10 cellular contexts compared by ENCODE assay signal in genomic region chr5:54254482-54255198, GRCh38. TPM values are rescaled to one million over a fixed set of nuclear protein-coding genes. Genes with fewer than 3 reads are reported as not detected.
DNase-seq lines count a peak whose midpoint lies in the region; ATAC-seq, FAIRE-seq and TF ChIP-seq lines count a peak whose summit lies in the region.
"Had no signal": no experiment of that assay in that cellular context is flagged by ENCODE, and none has a peak within 500 bp of the region (broad histone marks: within the 10 kb centered on the region; RNA-seq: fewer than 3 reads in every experiment).

No MANE protein-coding gene starts in this region.

- no CpG with 5 or more reads among the region's 6 CpGs for WGBS in H9 (ENCODE audit: extremely low coverage, insufficient read length, low lambda C conversion rate)
- 71% methylated on average over 6 of the region's 6 CpGs for WGBS in SK-N-SH (ENCODE audit: low lambda C conversion rate)
- 31 to 35% methylated on average over 6 of the region's 6 CpGs for WGBS in pancreas, 2 donors

- no peak overlapping the region for H3K4me2 ChIP-seq in H9 (ENCODE audit: insufficient read depth, insufficient read length, low read length)
- no peak overlapping the region for H3K4me2 ChIP-seq in SK-N-SH

- no peak overlapping the region for H4K91ac ChIP-seq in H9 (ENCODE audit: insufficient read length, low read depth, low read length)

- H2BK20ac ChIP-seq in H9 (ENCODE audit: low read depth, low read length, poor library complexity, severe bottlenecking): no peak overlapping the region

- TF ChIP-seq EP300 in SK-N-SH (IDR thresholded peaks at IDR 0.05; ENCODE audit: borderline replicate concordance in 1 of 2, low read depth in 1 of 2, low read length in 1 of 2): no peak

- peak in 3 of 4 donors; percentile 74 to 87 (median 76) for ATAC-seq in pancreas
- no peak for ATAC-seq in GM18519 (IDR thresholded peaks at IDR 0.05; ENCODE audit: low FRiP score, unreplicated experiment)
- no peak for ATAC-seq in activated naive CD8-positive, alpha-beta T cell treated with anti-CD3 and anti-CD28 coated beads, Interleukin-2, amount 50 U/mL, for 24 hours
- ATAC-seq: activated CD8-positive, alpha-beta memory T cell treated with anti-CD3 and anti-CD28 coated beads, Interleukin-2, amount 10 ng/mL, durations not matched to agents 7 days and 5 days; stimulated activated naive CD8-positive, alpha-beta T cell treated with anti-CD3 and anti-CD28 coated beads, Interleukin-15, amount 100 ng/mL, for 72 hours had no signal

- H2AFZ ChIP-seq in H9 (ENCODE audit: low read length) (no peak overlapping the region), SK-N-SH (ENCODE audit: low read depth) (no peak overlapping the region)

- no peak for DNase-seq in H9
- no peak for DNase-seq in SK-N-SH
- DNase-seq in globus pallidus (ENCODE audit: low spot score): peak; percentile 11
- no peak for DNase-seq in pancreas
- no peak for DNase-seq in NCI-H2081 treated with DMSO at 0.1 percent for 48 hours (lab: John Stamatoyannopoulos, UW)
- no peak for DNase-seq in activated naive CD8-positive, alpha-beta T cell treated with anti-CD3 and anti-CD28 coated beads, Interleukin-2, amount 50 U/mL, for 24 hours
- DNase-seq in immature natural killer cell: no peak
- DNase-seq: activated CD8-positive, alpha-beta memory T cell treated with anti-CD3 and anti-CD28 coated beads, Interleukin-2, amount 10 ng/mL, durations not matched to agents 7 days and 5 days; stimulated activated naive CD8-positive, alpha-beta T cell treated with anti-CD3 and anti-CD28 coated beads, Interleukin-15, amount 100 ng/mL, for 72 hours had no signal

- H3K4ac ChIP-seq in H9 (ENCODE audit: low read depth, low read length): no peak overlapping the region

- no peak overlapping the region for H4K8ac ChIP-seq in H9 (replicated peaks; ENCODE audit: insufficient read length, low read depth, low read length)

- no peaks in the 10 kb centered on the region for H4K20me1 ChIP-seq in H9 (ENCODE audit: control insufficient read depth, insufficient read depth, insufficient read length)
- no peaks in the 10 kb centered on the region for H4K20me1 ChIP-seq in SK-N-SH (ENCODE audit: insufficient read depth)

- H3K18ac ChIP-seq in H9 (ENCODE audit: insufficient read length, low read depth, low read length): no peak overlapping the region

- H3K36me3 ChIP-seq in SK-N-SH (replicated peaks in 1 of 2; ENCODE audit: control insufficient read depth in 1 of 2, insufficient read depth in 2 of 2, low read length in 1 of 2) (no peaks in the 10 kb centered on the region), pancreas (no peaks in the 10 kb centered on the region)

- H3K4me3 ChIP-seq in SK-N-SH (ENCODE audit: low read depth in 2 of 2, low read length in 1 of 2) (no peak overlapping the region), pancreas (no peak overlapping the region)

- H3K9me3 Mint-ChIP-seq in H9 (no peaks in the 10 kb centered on the region), immature natural killer cell (no peaks in the 10 kb centered on the region)
- no peaks in the 10 kb centered on the region for H3K9me3 Mint-ChIP-seq in activated naive CD8-positive, alpha-beta T cell treated with anti-CD3 and anti-CD28 coated beads, Interleukin-2, amount 50 U/mL, for 24 hours
- H3K9me3 Mint-ChIP-seq: stimulated activated naive CD8-positive, alpha-beta T cell treated with anti-CD3 and anti-CD28 coated beads, Interleukin-15, amount 100 ng/mL, for 72 hours had no signal

- H2BK5ac ChIP-seq in H9 (ENCODE audit: insufficient read length, low read length): no peak overlapping the region

- no peaks in the 10 kb centered on the region for H3K79me1 ChIP-seq in H9 (ENCODE audit: insufficient read depth, low read depth, low read length, poor library complexity, severe bottlenecking)

- no peak overlapping the region for H2BK120ac ChIP-seq in H9 (ENCODE audit: low read depth, low read length, poor library complexity, severe bottlenecking)

- H3K27me3 Mint-ChIP-seq in H9 (ENCODE audit: low read depth): no peaks in the 10 kb centered on the region
- H3K27me3 Mint-ChIP-seq in activated naive CD8-positive, alpha-beta T cell treated with anti-CD3 and anti-CD28 coated beads, Interleukin-2, amount 50 U/mL, for 24 hours: no peaks in the 10 kb centered on the region
- H3K27me3 Mint-ChIP-seq in immature natural killer cell (ENCODE audit: low read depth in 3 of 3): no peaks in the 10 kb centered on the region
- H3K27me3 Mint-ChIP-seq: activated CD8-positive, alpha-beta memory T cell treated with anti-CD3 and anti-CD28 coated beads, Interleukin-2, amount 10 ng/mL, durations not matched to agents 7 days and 5 days; stimulated activated naive CD8-positive, alpha-beta T cell treated with anti-CD3 and anti-CD28 coated beads, Interleukin-15, amount 100 ng/mL, for 72 hours had no signal

- H2BK12ac ChIP-seq in H9 (ENCODE audit: insufficient read length, low read depth, low read length): no peak overlapping the region

- H3K4me3 Mint-ChIP-seq in H9 (no peak overlapping the region), immature natural killer cell (no peak overlapping the region)
- no peak overlapping the region for H3K4me3 Mint-ChIP-seq in activated naive CD8-positive, alpha-beta T cell treated with anti-CD3 and anti-CD28 coated beads, Interleukin-2, amount 50 U/mL, for 24 hours
- H3K4me3 Mint-ChIP-seq: activated CD8-positive, alpha-beta memory T cell treated with anti-CD3 and anti-CD28 coated beads, Interleukin-2, amount 10 ng/mL, durations not matched to agents 7 days and 5 days; stimulated activated naive CD8-positive, alpha-beta T cell treated with anti-CD3 and anti-CD28 coated beads, Interleukin-15, amount 100 ng/mL, for 72 hours had no signal

- FAIRE-seq in pancreas (lab: Jason Lieb, UNC): no peak

- H4K5ac ChIP-seq in H9 (ENCODE audit: insufficient read length, low read depth, low read length): no peak overlapping the region

- H3K23me2 ChIP-seq in H9 (ENCODE audit: insufficient read length, low read depth, low read length, poor library complexity, severe bottlenecking): no peaks in the 10 kb centered on the region

- H3K9me3 ChIP-seq in H9 (ENCODE audit: control insufficient read depth, low read depth, low read length) (no peaks in the 10 kb centered on the region), SK-N-SH (no peaks in the 10 kb centered on the region), pancreas (no peaks in the 10 kb centered on the region)

- no peaks in the 10 kb centered on the region for H3K4me1 ChIP-seq in H9 (ENCODE audit: insufficient read depth, low read length)
- peaks cover 0 to 2% of the 10 kb centered on the region in 2 experiments; a peak in 1 of 4 replicates for H3K4me1 ChIP-seq in SK-N-SH (ENCODE audit: control insufficient read depth in 1 of 2, insufficient read depth in 2 of 2, low read depth in 1 of 2, low read length in 1 of 2)
- H3K4me1 ChIP-seq in pancreas: peaks cover 0 to 6% (median 3%) of the 10 kb centered on the region in 3 donors

- peaks cover 0 to 10% of the 10 kb centered on the region in 2 experiments; a peak in 2 of 4 replicates for H3K4me1 Mint-ChIP-seq in H9
- H3K4me1 Mint-ChIP-seq in activated naive CD8-positive, alpha-beta T cell treated with anti-CD3 and anti-CD28 coated beads, Interleukin-2, amount 50 U/mL, for 24 hours: peaks cover 17% of the 10 kb centered on the region
- peaks cover 45 to 69% of the 10 kb centered on the region in 2 donors for H3K4me1 Mint-ChIP-seq in immature natural killer cell

- CTCF ChIA-PET in SK-N-SH (lab: Yijun Ruan, JAX): interaction anchor here (1.1 to 2.1 kb wide), 4 partner anchors 11 to 262 kb away, joined by 3 to 10 read pairs (median 6); partner anchors contain the start of gene SNX18

- no peaks in the 10 kb centered on the region for H3K27me3 ChIP-seq in H9 (ENCODE audit: insufficient read depth, low read length)
- no peaks in the 10 kb centered on the region for H3K27me3 ChIP-seq in SK-N-SH (ENCODE audit: insufficient read depth)
- H3K27me3 ChIP-seq in pancreas: no peaks in the 10 kb centered on the region

- TF ChIP-seq CTCF in H9 (conservative IDR thresholded peaks at IDR 0.05) (peak; percentile 52; the same call in 2 of the 3 replicates), SK-N-SH (IDR thresholded peaks at IDR 0.05) (peak; percentile 29; the same call in 1 of the 2 replicates), pancreas (IDR thresholded peaks at IDR 0.05) (no peak)

- H3K23ac ChIP-seq in H9 (ENCODE audit: insufficient read length, low read depth, low read length): no peak overlapping the region

- H2AK5ac ChIP-seq in H9 (ENCODE audit: insufficient read length, low read length): no peak overlapping the region

- H3K27ac Mint-ChIP-seq in H9 (no peak overlapping the region; a peak in 1 of 7 replicates), immature natural killer cell (no peak overlapping the region)
- no peak overlapping the region for H3K27ac Mint-ChIP-seq in activated naive CD8-positive, alpha-beta T cell treated with anti-CD3 and anti-CD28 coated beads, Interleukin-2, amount 50 U/mL, for 24 hours
- H3K27ac Mint-ChIP-seq: activated CD8-positive, alpha-beta memory T cell treated with anti-CD3 and anti-CD28 coated beads, Interleukin-2, amount 10 ng/mL, durations not matched to agents 7 days and 5 days; stimulated activated naive CD8-positive, alpha-beta T cell treated with anti-CD3 and anti-CD28 coated beads, Interleukin-15, amount 100 ng/mL, for 72 hours had no signal

- peak; percentile 39 for TF ChIP-seq RAD21 in SK-N-SH (IDR thresholded peaks at IDR 0.05; ENCODE audit: low read length)

- H3K27ac ChIP-seq in H9 (ENCODE audit: insufficient read length, low read depth, low read length) (no peak overlapping the region), SK-N-SH (ENCODE audit: low read depth in 2 of 2, low read length in 1 of 2) (no peak overlapping the region), pancreas (no peak overlapping the region)

- POLR2A ChIA-PET in SK-N-SH (lab: Yijun Ruan, JAX): no interaction called here

- H3K9ac ChIP-seq in H9 (ENCODE audit: extremely low read depth, insufficient read length, low read length): no peak overlapping the region
- no peak overlapping the region for H3K9ac ChIP-seq in SK-N-SH

- no peak overlapping the region for H3K14ac ChIP-seq in H9 (ENCODE audit: insufficient read depth, low read length)

- H3K56ac ChIP-seq in H9 (ENCODE audit: insufficient read length, low read depth, low read length): no peak overlapping the region

- no peak overlapping the region for H2BK15ac ChIP-seq in H9 (ENCODE audit: low read depth, low read length)

- intact Hi-C loops in pancreas (cut with DNase I): no loop called here

- peaks cover 3% of the 10 kb centered on the region for H3F3A ChIP-seq in SK-N-SH (replicated peaks; ENCODE audit: insufficient read depth)

- H3K9me2 ChIP-seq in SK-N-SH: no peaks in the 10 kb centered on the region

- no peaks in the 10 kb centered on the region for H3K36me3 Mint-ChIP-seq in H9 (ENCODE audit: insufficient read depth in 1 of 3, low read depth in 3 of 3)
- H3K36me3 Mint-ChIP-seq in activated naive CD8-positive, alpha-beta T cell treated with anti-CD3 and anti-CD28 coated beads, Interleukin-2, amount 50 U/mL, for 24 hours (ENCODE audit: low read depth): peaks cover 1% of the 10 kb centered on the region
- no peaks in the 10 kb centered on the region for H3K36me3 Mint-ChIP-seq in immature natural killer cell
- H3K36me3 Mint-ChIP-seq: activated CD8-positive, alpha-beta memory T cell treated with anti-CD3 and anti-CD28 coated beads, Interleukin-2, amount 10 ng/mL, durations not matched to agents 7 days and 5 days had no signal

- 0 out of 2 replicates have a peak, but pooled peaks cover 2% of the 10 kb centered on the region for H3K79me2 ChIP-seq in H9 (ENCODE audit: insufficient read depth, low read length)
- H3K79me2 ChIP-seq in SK-N-SH (ENCODE audit: insufficient read depth): peaks cover 3% of the 10 kb centered on the region

- H3T11ph ChIP-seq in H9 (ENCODE audit: low read length): no peak overlapping the region

RNA-seq across cellular contexts. Expression of gene ARL15, which starts 55.7 kb away (rescaled TPM):
- 13.0 and 14.1 TPM in 2 replicates for total RNA-seq in H9 (2021)
- polyA plus RNA-seq in SK-N-SH (2012; rRNA removed): 6.4 and 11.0 TPM in 2 replicates
- polyA plus RNA-seq in SK-N-SH (2012; cell fraction: cytosol; rRNA removed): 10.4 and 10.5 TPM in 2 replicates
- polyA plus RNA-seq in SK-N-SH (2012; cell fraction: nucleus; rRNA removed): 6.2 and 10.4 TPM in 2 replicates
- total RNA-seq in pancreas: 10 to 100 TPM in 2 of 6 donors, 1 to 10 TPM in 4; 4.8 to 14.0 (median 6.7) TPM
- 10 to 100 TPM in 1 of 2 donors, 1 to 10 TPM in 1; 3.9 to 11.4 TPM for polyA plus RNA-seq in pancreas
- polyA plus RNA-seq in immature natural killer cell: 10 to 100 TPM; 15.0 to 20.3 (median 16.2) TPM

Comparison
In these comparisons a context has a peak if more than half of its experiments do, and no peak if none do; other contexts are left out.
1. CTCF ChIP-seq: peak in H9 (single experiment) and SK-N-SH (single experiment); none in pancreas (0 of 4).
2. ATAC-seq: peak in pancreas (3 of 4); none in GM18519 (single experiment) and activated naive CD8-positive, alpha-beta T cell treated with anti-CD3 and anti-CD28 coated beads, Interleukin-2, amount 50 U/mL, for 24 hours (single experiment).